ENCODE assay signal across 16 cellular contexts in genomic region chr10:131977323-131978096, GRCh38. TPM values are rescaled to one million over a fixed set of nuclear protein-coding genes. Genes with fewer than 3 reads are reported as not detected.
DNase-seq lines count a peak whose midpoint lies in the region; ATAC-seq and TF ChIP-seq lines count a peak whose summit lies in the region.
"Had no signal": no experiment of that assay in that cellular context is flagged by ENCODE, and none has a peak within 500 bp of the region (broad histone marks: within the 10 kb centered on the region; RNA-seq: fewer than 3 reads in every experiment).

No MANE protein-coding gene starts in this region.

- H3K27me3 ChIP-seq in Panc1 (ENCODE audit: control insufficient read depth, insufficient read depth, low read length) (no peaks in the 10 kb centered on the region), hepatocyte (no peaks in the 10 kb centered on the region)

- intact Hi-C loops in Panc1 (cut with micrococcal nuclease; ENCODE audit: unreplicated experiment): no loop called here

- peaks cover 73% of the 10 kb centered on the region for H4K20me1 ChIP-seq in hepatocyte (ENCODE audit: insufficient read depth, poor library complexity, severe bottlenecking)

- H3K27me3 Mint-ChIP-seq in activated T-cell treated with anti-CD3 and anti-CD28 coated beads, Interleukin-2, amount 50 U/mL, for 72 hours (ENCODE audit: low read depth): no peaks in the 10 kb centered on the region
- no peaks in the 10 kb centered on the region for H3K27me3 Mint-ChIP-seq in activated T-cell treated with anti-CD3 and anti-CD28 coated beads, Interleukin-2, amount 50 U/mL, for 4 hours (ENCODE audit: low read depth)

- peak overlapping the region; percentile 59 for H3K4me2 ChIP-seq in hepatocyte
- H3K4me2 ChIP-seq: PC-9 had no signal

- H3K79me2 ChIP-seq in hepatocyte: peaks cover 79% of the 10 kb centered on the region

- peaks cover 75% of the 10 kb centered on the region for H3K4me1 Mint-ChIP-seq in activated T-cell treated with anti-CD3 and anti-CD28 coated beads, Interleukin-2, amount 50 U/mL, for 72 hours (ENCODE audit: low read depth)
- H3K4me1 Mint-ChIP-seq in activated T-cell treated with anti-CD3 and anti-CD28 coated beads, Interleukin-2, amount 50 U/mL, for 4 hours (ENCODE audit: low read depth): peaks cover 73% of the 10 kb centered on the region

- H3K4me3 Mint-ChIP-seq in activated T-cell treated with anti-CD3 and anti-CD28 coated beads, Interleukin-2, amount 50 U/mL, for 72 hours: peak overlapping the region; percentile 8 to 10
- no peak overlapping the region for H3K4me3 Mint-ChIP-seq in activated T-cell treated with anti-CD3 and anti-CD28 coated beads, Interleukin-2, amount 50 U/mL, for 4 hours

- H2AFZ ChIP-seq in hepatocyte: no peak overlapping the region
- H2AFZ ChIP-seq: PC-9 had no signal

- in situ Hi-C loops in Panc1 (cut with HindIII; ENCODE audit: low pct_unique_long_range_greater_than_20kb, low sequenced_read_pairs): no loop called here

- no peaks in the 10 kb centered on the region for H3K9me3 Mint-ChIP-seq in activated T-cell treated with anti-CD3 and anti-CD28 coated beads, Interleukin-2, amount 50 U/mL, for 72 hours
- H3K9me3 Mint-ChIP-seq in activated T-cell treated with anti-CD3 and anti-CD28 coated beads, Interleukin-2, amount 50 U/mL, for 4 hours: no peaks in the 10 kb centered on the region

- TF ChIP-seq CTCF in Panc1 (IDR thresholded peaks at IDR 0.05) (no peak), hepatocyte (IDR thresholded peaks at IDR 0.05; ENCODE audit: poor library complexity) (no peak)

- BruUV-seq in Panc1 (replicated peaks; lab: Mats Ljungman, UMichigan): TSS peak; percentile 41

- CTCF ChIA-PET in Panc1 (lab: Charles Lee): no interaction called here

- 72% methylated on average over 13 of the region's 13 CpGs for WGBS in hepatocyte (ENCODE audit: low lambda C conversion rate, missing lambda C conversion rate)

- POLR2A ChIA-PET in Panc1 (lab: Charles Lee): no interaction called here

- H3K4me1 ChIP-seq in Panc1 (ENCODE audit: control insufficient read depth, insufficient read depth, low read length) (peaks cover 23% of the 10 kb centered on the region), hepatocyte (ENCODE audit: insufficient read depth) (peaks cover 4% of the 10 kb centered on the region)

- no peak for ATAC-seq in activated T-cell treated with anti-CD3 and anti-CD28 coated beads, Interleukin-2, amount 50 U/mL, for 72 hours (replicated peaks in 1 of 2)
- ATAC-seq in activated T-cell treated with anti-CD3 and anti-CD28 coated beads, Interleukin-2, amount 50 U/mL, for 4 hours: no peak
- ATAC-seq in Panc1 (no peak), esophagus mucosa (no peak), HG03196 (IDR thresholded peaks at IDR 0.05; ENCODE audit: unreplicated experiment) (no peak)
- ATAC-seq: heart left ventricle, lower lobe of right lung had no signal

- no peaks in the 10 kb centered on the region for H3K9me3 ChIP-seq in Panc1 (ENCODE audit: control insufficient read depth, insufficient read depth, low read depth, low read length)
- H3K9me3 ChIP-seq in hepatocyte (ENCODE audit: low read depth): no peaks in the 10 kb centered on the region
- H3K9me3 ChIP-seq: heart left ventricle, lower lobe of right lung, transverse colon had no signal

- H3K27ac ChIP-seq in Panc1 (ENCODE audit: low read length) (no peak overlapping the region), hepatocyte (peak overlapping the region; percentile 58)
- H3K27ac ChIP-seq: lower lobe of right lung, PC-9, transverse colon had no signal

- no peak for DNase-seq in activated T-cell treated with anti-CD3 and anti-CD28 coated beads, Interleukin-2, amount 50 U/mL, for 72 hours
- no peak for DNase-seq in activated T-cell treated with anti-CD3 and anti-CD28 coated beads, Interleukin-2, amount 50 U/mL, for 4 hours
- DNase-seq in Panc1 (ENCODE audit: low read depth, low spot score) (no peak), hepatocyte (ENCODE audit: low spot score) (peak; percentile 48), skeletal muscle cell (ENCODE audit: low read depth) (no peak), NCI-H187 treated with DMSO at 0.1 percent for 48 hours (lab: John Stamatoyannopoulos, UW) (no peak)
- DNase-seq: activated naive CD4-positive, alpha-beta T cell; heart left ventricle; lower lobe of right lung; NCI-H1048; NCI-H345; occipital lobe; PC-9; transverse colon had no signal

- H3K36me3 ChIP-seq in Panc1 (ENCODE audit: control insufficient read depth, insufficient read depth, low read length): no peaks in the 10 kb centered on the region
- H3K36me3 ChIP-seq in hepatocyte (replicated peaks; ENCODE audit: insufficient read depth, low read depth): no peaks in the 10 kb centered on the region
- H3K36me3 ChIP-seq: heart left ventricle, lower lobe of right lung, transverse colon had no signal

- H3K4me3 ChIP-seq in Panc1 (ENCODE audit: low read depth in 2 of 2, low read length in 2 of 2) (no peak overlapping the region), hepatocyte (no peak overlapping the region), skeletal muscle cell (ENCODE audit: low read depth, low read length) (peak overlapping the region; percentile 97)
- H3K4me3 ChIP-seq: heart left ventricle, lower lobe of right lung, PC-9, transverse colon had no signal

- peak overlapping the region; percentile 45 for H3K27ac Mint-ChIP-seq in activated T-cell treated with anti-CD3 and anti-CD28 coated beads, Interleukin-2, amount 50 U/mL, for 72 hours

- H3K36me3 Mint-ChIP-seq in activated T-cell treated with anti-CD3 and anti-CD28 coated beads, Interleukin-2, amount 50 U/mL, for 72 hours (ENCODE audit: insufficient read depth in 2 of 2): peaks cover 0 to 4% of the 10 kb centered on the region in 2 donors
- H3K36me3 Mint-ChIP-seq in activated T-cell treated with anti-CD3 and anti-CD28 coated beads, Interleukin-2, amount 50 U/mL, for 4 hours (ENCODE audit: insufficient read depth): no peaks in the 10 kb centered on the region

- H3K9me2 ChIP-seq in hepatocyte (replicated peaks; ENCODE audit: insufficient read depth): no peaks in the 10 kb centered on the region

RNA-seq across cellular contexts. Expression of gene BNIP3, which starts 4.2 kb away (rescaled TPM):
- 10 to 100 TPM; 31.3 to 51.7 TPM for total RNA-seq in activated T-cell treated with anti-CD3 and anti-CD28 coated beads, Interleukin-2, amount 50 U/mL, for 72 hours
- 10 to 100 TPM; 36.5 to 40.5 (median 38.6) TPM for total RNA-seq in activated T-cell treated with anti-CD3 and anti-CD28 coated beads, Interleukin-2, amount 50 U/mL, for 4 hours
- total RNA-seq in Panc1 (2021; ENCODE audit: unreplicated experiment) (67.8 TPM), hepatocyte (93.2 and 112 TPM in 2 replicates), esophagus mucosa (30.0 TPM)
- 125 TPM for polyA plus RNA-seq in Panc1 (2012; ENCODE audit: insufficient read length)
- 82.4 and 89.5 TPM in 2 replicates for polyA plus RNA-seq in hepatocyte
